In genomic region chr16:15348721-15349120, GRCh38 we compare ENCODE assay signal across 1 cellular context. TPM values are rescaled to one million over a fixed set of nuclear protein-coding genes. Genes with fewer than 3 reads are reported as not detected.
"Had no signal": no experiment of that assay in that cellular context is flagged by ENCODE, and none has a peak within 500 bp of the region (broad histone marks: within the 10 kb centered on the region; RNA-seq: fewer than 3 reads in every experiment).

No MANE protein-coding gene starts in this region.

RNA-seq across cellular contexts. Expression of gene NPIPA5, which starts 29.4 kb away (rescaled TPM):
- total RNA-seq: hepatocyte had no signal
